In the genomic region with DNA sequence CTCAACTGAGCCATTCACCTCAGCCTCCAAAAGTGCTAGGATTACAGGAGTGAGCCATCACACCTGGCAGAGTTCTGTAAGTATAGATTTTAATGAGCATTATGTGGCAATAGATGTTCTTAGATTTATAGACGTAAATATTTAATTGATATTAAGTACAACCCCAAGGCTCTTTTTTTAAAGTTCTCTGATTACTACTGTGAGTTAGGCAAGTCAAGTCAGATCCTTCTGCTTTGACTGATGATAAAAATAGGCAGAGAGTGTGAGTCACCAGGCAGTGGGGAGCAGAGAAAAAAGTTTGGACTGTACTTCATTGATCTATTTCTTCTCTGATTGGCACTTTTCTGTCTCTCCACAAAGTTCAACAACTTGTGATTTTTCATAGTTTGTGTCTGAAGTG, we compare ENCODE assay signal across 18 cellular contexts.
"Had no signal": no experiment of that assay in that cellular context is flagged by ENCODE, and none has a peak within 500 bp of the region (broad histone marks: within the 10 kb centered on the region; RNA-seq: fewer than 3 reads in every experiment).

No MANE protein-coding gene starts in this region.

- H3K27ac ChIP-seq: body of pancreas, esophagus squamous epithelium, hepatocyte, left lung, thyroid gland had no signal

- H3K36me3 ChIP-seq: esophagus squamous epithelium, left lung, thyroid gland, WERI-Rb-1 had no signal

- DNase-seq: activated CD4-positive, alpha-beta T cell treated with anti-CD3 and anti-CD28 coated beads for 1 hour; activated CD4-positive, alpha-beta T cell treated with anti-CD3 and anti-CD28 coated beads, Interleukin-2, amount 50 U/mL, for 48 hours; activated naive CD4-positive, alpha-beta T cell treated with anti-CD3 and anti-CD28 coated beads for 36 hours; activated T-cell treated with anti-CD3 and anti-CD28 coated beads, Interleukin-2, amount 50 U/mL, for 1 hour; body of pancreas; central memory CD4-positive, alpha-beta T cell; cortex of kidney; esophagus squamous epithelium; left lung; midbrain; naive B cell; stimulated activated CD4-positive, alpha-beta T cell treated with anti-CD3 and anti-CD28 coated beads, Interleukin-2, amount 100 ng/mL, for 24 hours; stimulated activated naive CD4-positive, alpha-beta T cell treated with Interleukin-2 at 50 U/mL for 16 hours; SW 1271; T-helper 2 cell; thyroid gland; WERI-Rb-1 had no signal

- H3K4me3 ChIP-seq: body of pancreas, esophagus squamous epithelium, hepatocyte, left lung, thyroid gland had no signal

- H3K9me3 ChIP-seq: body of pancreas, esophagus squamous epithelium, left lung, thyroid gland had no signal

- ATAC-seq: body of pancreas, left lung had no signal

- H3K4me1 ChIP-seq: body of pancreas, esophagus squamous epithelium, left lung, thyroid gland had no signal

- H3K27me3 ChIP-seq: body of pancreas, esophagus squamous epithelium, hepatocyte, left lung, thyroid gland had no signal
